In genomic region chr6:117520603-117521002, GRCh38 we compare ENCODE assay signal across 25 cellular contexts.
"Had no signal": no experiment of that assay in that cellular context is flagged by ENCODE, and none has a peak within 500 bp of the region (broad histone marks: within the 10 kb centered on the region; RNA-seq: fewer than 3 reads in every experiment).

No MANE protein-coding gene starts in this region.

- H3K27ac ChIP-seq: coronary artery, esophagus squamous epithelium, lower lobe of right lung, prostate gland, right atrium auricular region, stomach, thyroid gland had no signal

- H3K27me3 ChIP-seq: esophagus squamous epithelium, right atrium auricular region, stomach, thyroid gland had no signal

- DNase-seq: dermis blood vessel endothelial cell; effector memory CD4-positive, alpha-beta T cell; erythroblast; esophagus squamous epithelium; hypothalamus; immature natural killer cell; islet precursor cell; kidney glomerular epithelial cell; left colon; left ventricle myocardium superior; lower lobe of right lung; mucosa of descending colon; naive B cell; stimulated activated CD4-positive, alpha-beta T cell treated with anti-CD3 and anti-CD28 coated beads, Interleukin-2, amount 100 ng/mL, for 24 hours; stimulated activated CD4-positive, alpha-beta T cell treated with anti-CD3 and anti-CD28 coated beads, Interleukin-4, amount 100 ng/mL, for 24 hours; stimulated activated naive CD4-positive, alpha-beta T cell treated with Interleukin-2 at 50 U/mL for 16 hours; stomach; thyroid gland had no signal

- H3K4me3 ChIP-seq: coronary artery, esophagus squamous epithelium, lower lobe of right lung, mucosa of descending colon, prostate gland, right atrium auricular region, stomach, thyroid gland had no signal

- FAIRE-seq: frontal cortex had no signal

- H3K4me1 ChIP-seq: esophagus squamous epithelium, lower lobe of right lung, prostate gland, right atrium auricular region, thyroid gland had no signal

- ATAC-seq: left colon; left ventricle myocardium superior; lower lobe of right lung; mucosa of descending colon; natural killer cell treated with Interleukin-12 subunit alpha and Interleukin-12 subunit beta and Interleukin-15 and Interleukin-18, amount 100 ng/mL, for 72 hours; sciatic nerve; stimulated activated effector memory CD8-positive, alpha-beta T cell treated with anti-CD3 and anti-CD28 coated beads, Interleukin-12 subunit alpha, Interleukin-12 subunit beta, amount 100 ng/mL, for 72 hours had no signal

- H3K36me3 ChIP-seq: lower lobe of right lung, prostate gland, thyroid gland had no signal

- H3K9me3 ChIP-seq: esophagus squamous epithelium, lower lobe of right lung, mucosa of descending colon, prostate gland, right atrium auricular region, stomach, thyroid gland had no signal
